1 cellular context compared by ENCODE assay signal in the genomic region with DNA sequence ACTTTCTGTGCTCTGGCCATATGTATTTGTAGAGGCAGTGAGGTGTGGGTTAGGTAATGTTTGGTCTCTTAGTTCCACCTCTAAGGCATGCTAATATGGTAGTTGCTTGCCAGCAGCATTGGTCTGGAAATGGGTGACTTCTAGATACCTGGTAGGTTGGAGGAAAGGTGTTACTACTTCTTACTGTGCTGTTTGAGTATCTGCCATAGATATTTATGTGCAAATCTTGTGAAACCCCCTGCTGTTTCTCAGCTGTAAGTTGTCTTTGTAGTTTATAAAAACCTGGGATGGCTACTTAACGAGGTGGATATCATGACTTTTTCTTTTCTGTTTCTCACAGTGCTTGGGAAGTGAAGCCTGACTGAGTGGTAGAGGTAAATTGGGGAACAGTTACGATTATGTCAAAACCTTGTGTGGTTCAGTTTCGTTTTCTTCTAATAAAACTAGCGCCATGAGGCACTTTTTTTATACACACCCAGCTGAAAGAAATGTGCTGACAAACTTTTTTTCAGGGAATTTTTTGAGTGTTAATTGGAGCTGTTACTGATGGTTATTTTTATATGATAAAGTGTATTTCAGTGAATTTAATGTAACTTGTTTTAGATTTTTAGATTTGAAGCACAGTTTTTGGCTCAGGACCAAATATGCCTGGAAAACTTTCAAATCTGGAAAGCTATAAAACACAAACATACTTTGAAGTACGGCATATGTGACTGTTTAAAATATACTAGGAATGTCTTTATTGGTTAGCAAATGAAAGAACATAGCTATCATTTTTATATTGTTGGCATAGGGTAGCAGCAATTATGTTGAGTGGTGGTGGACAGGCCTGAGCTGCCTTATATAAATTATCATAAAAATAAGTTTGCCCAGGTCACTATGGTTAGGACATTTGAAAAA.
TF ChIP-seq lines count a peak whose summit lies in the region.

No MANE protein-coding gene starts in this region.

TF ChIP-seq in GM23338, 12 proteins besides CTCF, POLR2A, EP300 and RAD21 (continued from another document):
- no peak for TF ChIP-seq STAT1 (IDR thresholded peaks at IDR 0.05; ENCODE audit: unreplicated experiment)
- no peak for TF ChIP-seq JUNB (IDR thresholded peaks at IDR 0.05; ENCODE audit: unreplicated experiment)
- TF ChIP-seq CREB1 (CRISPR knock-in tag; IDR thresholded peaks at IDR 0.05; ENCODE audit: low read depth), result no peak
- no peak for TF ChIP-seq POLR2AphosphoS5 (IDR thresholded peaks at IDR 0.05; ENCODE audit: low read depth)
- TF ChIP-seq, protein P1, sequence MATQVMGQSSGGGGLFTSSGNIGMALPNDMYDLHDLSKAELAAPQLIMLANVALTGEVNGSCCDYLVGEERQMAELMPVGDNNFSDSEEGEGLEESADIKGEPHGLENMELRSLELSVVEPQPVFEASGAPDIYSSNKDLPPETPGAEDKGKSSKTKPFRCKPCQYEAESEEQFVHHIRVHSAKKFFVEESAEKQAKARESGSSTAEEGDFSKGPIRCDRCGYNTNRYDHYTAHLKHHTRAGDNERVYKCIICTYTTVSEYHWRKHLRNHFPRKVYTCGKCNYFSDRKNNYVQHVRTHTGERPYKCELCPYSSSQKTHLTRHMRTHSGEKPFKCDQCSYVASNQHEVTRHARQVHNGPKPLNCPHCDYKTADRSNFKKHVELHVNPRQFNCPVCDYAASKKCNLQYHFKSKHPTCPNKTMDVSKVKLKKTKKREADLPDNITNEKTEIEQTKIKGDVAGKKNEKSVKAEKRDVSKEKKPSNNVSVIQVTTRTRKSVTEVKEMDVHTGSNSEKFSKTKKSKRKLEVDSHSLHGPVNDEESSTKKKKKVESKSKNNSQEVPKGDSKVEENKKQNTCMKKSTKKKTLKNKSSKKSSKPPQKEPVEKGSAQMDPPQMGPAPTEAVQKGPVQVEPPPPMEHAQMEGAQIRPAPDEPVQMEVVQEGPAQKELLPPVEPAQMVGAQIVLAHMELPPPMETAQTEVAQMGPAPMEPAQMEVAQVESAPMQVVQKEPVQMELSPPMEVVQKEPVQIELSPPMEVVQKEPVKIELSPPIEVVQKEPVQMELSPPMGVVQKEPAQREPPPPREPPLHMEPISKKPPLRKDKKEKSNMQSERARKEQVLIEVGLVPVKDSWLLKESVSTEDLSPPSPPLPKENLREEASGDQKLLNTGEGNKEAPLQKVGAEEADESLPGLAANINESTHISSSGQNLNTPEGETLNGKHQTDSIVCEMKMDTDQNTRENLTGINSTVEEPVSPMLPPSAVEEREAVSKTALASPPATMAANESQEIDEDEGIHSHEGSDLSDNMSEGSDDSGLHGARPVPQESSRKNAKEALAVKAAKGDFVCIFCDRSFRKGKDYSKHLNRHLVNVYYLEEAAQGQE (IDR thresholded peaks at IDR 0.05; ENCODE audit: unreplicated experiment), result no peak
TF ChIP-seq in GM23338: peak in this region for 0.
